ENCODE assay signal across 17 cellular contexts in the genomic region with DNA sequence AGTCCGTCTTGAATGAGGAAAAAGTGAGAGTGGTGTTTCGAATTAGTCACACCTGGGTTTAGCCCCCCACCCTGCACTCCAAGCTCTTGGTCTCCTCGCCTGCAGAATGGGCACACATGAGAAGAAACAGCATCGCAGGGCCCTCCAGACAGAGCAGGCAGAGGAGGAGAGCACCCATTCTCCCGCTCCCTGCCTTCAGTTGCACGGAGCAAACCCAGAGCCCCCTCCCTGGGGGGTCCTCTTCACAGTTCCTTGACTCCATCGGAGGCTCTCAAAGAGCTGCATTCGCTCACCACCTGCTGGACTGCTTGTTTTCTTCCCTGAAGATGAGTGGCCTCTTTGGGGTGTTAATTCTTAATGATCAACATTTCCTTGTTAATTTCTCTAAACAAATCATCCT. TPM values are rescaled to one million over a fixed set of nuclear protein-coding genes. Genes with fewer than 3 reads are reported as not detected.
DNase-seq lines count a peak whose midpoint lies in the region; ATAC-seq and TF ChIP-seq lines count a peak whose summit lies in the region.
"Had no signal": no experiment of that assay in that cellular context is flagged by ENCODE, and none has a peak within 500 bp of the region (broad histone marks: within the 10 kb centered on the region; RNA-seq: fewer than 3 reads in every experiment).

No MANE protein-coding gene starts in this region.

- H3K27me3 ChIP-seq in CD8-positive, alpha-beta T cell (ENCODE audit: insufficient read depth, low read length): no peaks in the 10 kb centered on the region
- no peaks in the 10 kb centered on the region for H3K27me3 ChIP-seq in neural progenitor cell
- H3K27me3 ChIP-seq: Peyer's patch, tibial nerve had no signal

- H2AFZ ChIP-seq in neural progenitor cell (replicated peaks): no peak overlapping the region

- peak overlapping the region; percentile 50 for H3K27ac ChIP-seq in CD8-positive, alpha-beta T cell (ENCODE audit: low read depth, low read length)
- H3K27ac ChIP-seq in neural progenitor cell: no peak overlapping the region
- H3K27ac ChIP-seq: A549, VCaP had no signal

- peaks cover 38% of the 10 kb centered on the region for H3K4me1 ChIP-seq in CD8-positive, alpha-beta T cell (ENCODE audit: insufficient read depth, low read length)
- H3K4me1 ChIP-seq in neural progenitor cell: no peaks in the 10 kb centered on the region
- H3K4me1 ChIP-seq: A549, tibial nerve had no signal

- no peaks in the 10 kb centered on the region for H4K20me1 ChIP-seq in neural progenitor cell (ENCODE audit: low read depth)

- H3K4me1 Mint-ChIP-seq in CD8-positive, alpha-beta T cell (ENCODE audit: low read depth): peaks cover 58% of the 10 kb centered on the region
- peaks cover 45% of the 10 kb centered on the region for H3K4me1 Mint-ChIP-seq in activated T-helper 2 cell treated with anti-CD3 and anti-CD28 coated beads, Interferon-gamma antibody, Interleukin-2, Interleukin-4, amounts not matched to agents 10 μg/mL and 5 μg/mL and 100 μg/mL, durations not matched to agents 14 hours and 24 hours and 36 hours (ENCODE audit: low read depth)
- no peaks in the 10 kb centered on the region for H3K4me1 Mint-ChIP-seq in neural progenitor cell
- H3K4me1 Mint-ChIP-seq: neural crest cell had no signal

- no peaks in the 10 kb centered on the region for H3F3A ChIP-seq in neural progenitor cell (ENCODE audit: low read depth)

- CTCF ChIA-PET in CD8-positive, alpha-beta T cell (lab: Charles Lee): interaction anchor here (1.2 to 3.6 kb wide), 3 partner anchors 10 to 36 kb away, joined by 3 to 13 read pairs (median 5); no protein-coding TSS in a partner anchor

- POLR2A ChIA-PET in CD8-positive, alpha-beta T cell (lab: Charles Lee): interaction anchor here (1.5 kb wide), 1 partner anchor 27 kb away, joined by 5 read pairs; no protein-coding TSS in a partner anchor

- TF ChIP-seq CTCF in CD8-positive, alpha-beta T cell (IDR thresholded peaks at IDR 0.05): no peak
- no peak for TF ChIP-seq CTCF in neural progenitor cell (IDR thresholded peaks at IDR 0.05)

- H3K4me3 Mint-ChIP-seq in CD8-positive, alpha-beta T cell: peak overlapping the region; percentile 66
- peak overlapping the region; percentile 13 for H3K4me3 Mint-ChIP-seq in activated T-helper 2 cell treated with anti-CD3 and anti-CD28 coated beads, Interferon-gamma antibody, Interleukin-2, Interleukin-4, amounts not matched to agents 10 μg/mL and 5 μg/mL and 100 μg/mL, durations not matched to agents 14 hours and 24 hours and 36 hours (ENCODE audit: low read depth)
- H3K4me3 Mint-ChIP-seq in neural progenitor cell: no peak overlapping the region
- H3K4me3 Mint-ChIP-seq: neural crest cell had no signal

- peak overlapping the region; percentile 15 for H3K4me3 ChIP-seq in CD8-positive, alpha-beta T cell (ENCODE audit: low read depth, low read length)
- H3K4me3 ChIP-seq in neural progenitor cell: no peak overlapping the region
- H3K4me3 ChIP-seq: A549, Peyer's patch, tibial nerve had no signal

- H3K9ac ChIP-seq in neural progenitor cell: no peak overlapping the region

- no peak for ATAC-seq in CD8-positive, alpha-beta T cell
- no peak for ATAC-seq in HG02885 (IDR thresholded peaks at IDR 0.05; ENCODE audit: poor library complexity, unreplicated experiment)
- ATAC-seq: A549 had no signal

- H3K36me3 Mint-ChIP-seq in CD8-positive, alpha-beta T cell: peaks cover 49% of the 10 kb centered on the region
- peaks cover 77% of the 10 kb centered on the region for H3K36me3 Mint-ChIP-seq in activated T-helper 2 cell treated with anti-CD3 and anti-CD28 coated beads, Interferon-gamma antibody, Interleukin-2, Interleukin-4, amounts not matched to agents 10 μg/mL and 5 μg/mL and 100 μg/mL, durations not matched to agents 14 hours and 24 hours and 36 hours (ENCODE audit: low read depth)
- no peaks in the 10 kb centered on the region for H3K36me3 Mint-ChIP-seq in neural progenitor cell

- no peak overlapping the region for H3K4me2 ChIP-seq in neural progenitor cell
- H3K4me2 ChIP-seq: A549 had no signal

- H3K9me3 ChIP-seq in CD8-positive, alpha-beta T cell (ENCODE audit: low read length): no peaks in the 10 kb centered on the region
- H3K9me3 ChIP-seq in neural progenitor cell (ENCODE audit: low read depth): no peaks in the 10 kb centered on the region
- H3K9me3 ChIP-seq: A549, Peyer's patch, tibial nerve had no signal

- peak overlapping the region; percentile 93 for H3K27ac Mint-ChIP-seq in CD8-positive, alpha-beta T cell
- peak overlapping the region; percentile 80 for H3K27ac Mint-ChIP-seq in activated T-helper 2 cell treated with anti-CD3 and anti-CD28 coated beads, Interferon-gamma antibody, Interleukin-2, Interleukin-4, amounts not matched to agents 10 μg/mL and 5 μg/mL and 100 μg/mL, durations not matched to agents 14 hours and 24 hours and 36 hours
- no peak overlapping the region for H3K27ac Mint-ChIP-seq in neural progenitor cell

- DNase-seq in NCI-H345 (lab: John Stamatoyannopoulos, UW): peak; percentile 41
- DNase-seq in NCI-H345 treated with DMSO at 0.1 percent for 48 hours (lab: John Stamatoyannopoulos, UW; ENCODE audit: unreplicated experiment): no peak
- no peak for DNase-seq in CD8-positive, alpha-beta T cell
- no peak for DNase-seq in activated T-helper 2 cell treated with anti-CD3 and anti-CD28 coated beads, Interferon-gamma antibody, Interleukin-2, Interleukin-4, amounts not matched to agents 10 μg/mL and 5 μg/mL and 100 μg/mL, durations not matched to agents 14 hours and 24 hours and 36 hours (ENCODE audit: low spot score)
- DNase-seq in neural progenitor cell (ENCODE audit: low spot score): peak; percentile 28
- DNase-seq in stimulated activated CD4-positive, alpha-beta T cell treated with anti-CD3 and anti-CD28 coated beads, Interleukin-2, amount 100 ng/mL, for 24 hours: no peak
- DNase-seq in superior temporal gyrus (ENCODE audit: extremely low spot score): no peak
- DNase-seq: NCI-H2029, NCI-H69 had no signal

- no peaks in the 10 kb centered on the region for H3K79me2 ChIP-seq in neural progenitor cell (ENCODE audit: low read depth)

- intact Hi-C loops in CD8-positive, alpha-beta T cell (cut with DNase I, micrococcal nuclease): no loop called here
- intact Hi-C loops in activated T-helper 2 cell treated with anti-CD3 and anti-CD28 coated beads, Interferon-gamma antibody, Interleukin-2, Interleukin-4, amounts not matched to agents 10 μg/mL and 5 μg/mL and 100 μg/mL, durations not matched to agents 14 hours and 24 hours and 36 hours (cut with micrococcal nuclease): no loop called here

- H3K9me3 Mint-ChIP-seq in CD8-positive, alpha-beta T cell: no peaks in the 10 kb centered on the region
- no peaks in the 10 kb centered on the region for H3K9me3 Mint-ChIP-seq in activated T-helper 2 cell treated with anti-CD3 and anti-CD28 coated beads, Interferon-gamma antibody, Interleukin-2, Interleukin-4, amounts not matched to agents 10 μg/mL and 5 μg/mL and 100 μg/mL, durations not matched to agents 14 hours and 24 hours and 36 hours
- no peaks in the 10 kb centered on the region for H3K9me3 Mint-ChIP-seq in neural progenitor cell
- H3K9me3 Mint-ChIP-seq: neural crest cell had no signal

- H3K27me3 Mint-ChIP-seq in CD8-positive, alpha-beta T cell (ENCODE audit: low read depth): no peaks in the 10 kb centered on the region
- no peaks in the 10 kb centered on the region for H3K27me3 Mint-ChIP-seq in activated T-helper 2 cell treated with anti-CD3 and anti-CD28 coated beads, Interferon-gamma antibody, Interleukin-2, Interleukin-4, amounts not matched to agents 10 μg/mL and 5 μg/mL and 100 μg/mL, durations not matched to agents 14 hours and 24 hours and 36 hours (ENCODE audit: low read depth)
- peaks cover 6% of the 10 kb centered on the region for H3K27me3 Mint-ChIP-seq in neural progenitor cell (ENCODE audit: insufficient read depth, low read depth)

- H3K36me3 ChIP-seq in CD8-positive, alpha-beta T cell (ENCODE audit: insufficient read depth, low read length): peaks cover 6% of the 10 kb centered on the region
- H3K36me3 ChIP-seq in neural progenitor cell: no peaks in the 10 kb centered on the region

RNA-seq across cellular contexts. Expression of a gene that starts 5.1 kb away (rescaled TPM):
- total RNA-seq in CD8-positive, alpha-beta T cell: 10 to 100 TPM; 53.3 to 54.6 TPM
- total RNA-seq in activated T-helper 2 cell treated with anti-CD3 and anti-CD28 coated beads, Interferon-gamma antibody, Interleukin-2, Interleukin-4, amounts not matched to agents 10 μg/mL and 5 μg/mL and 100 μg/mL, durations not matched to agents 14 hours and 24 hours and 36 hours: 115 and 121 TPM in 2 replicates
- not detected in 2 replicates for total RNA-seq in neural progenitor cell (ENCODE audit: low replicate concordance)
- total RNA-seq: frontal cortex, H1, neural crest cell had no signal

RNA-seq across cellular contexts. Expression of a gene that starts 38.4 kb away (rescaled TPM):
- total RNA-seq in CD8-positive, alpha-beta T cell: 10 to 100 TPM; 31.0 to 31.8 TPM
- total RNA-seq in activated T-helper 2 cell treated with anti-CD3 and anti-CD28 coated beads, Interferon-gamma antibody, Interleukin-2, Interleukin-4, amounts not matched to agents 10 μg/mL and 5 μg/mL and 100 μg/mL, durations not matched to agents 14 hours and 24 hours and 36 hours: 48.5 and 48.8 TPM in 2 replicates
- total RNA-seq in neural progenitor cell (ENCODE audit: low replicate concordance): 71.7 and 88.0 TPM in 2 replicates

Comparison
In these comparisons a context has a peak if more than half of its experiments do, and no peak if none do; other contexts are left out.
1. DNase-seq: peak in NCI-H345 (single experiment) and neural progenitor cell (single experiment); none in NCI-H345 treated with DMSO at 0.1 percent for 48 hours (single experiment), CD8-positive, alpha-beta T cell (0 of 7), activated T-helper 2 cell treated with anti-CD3 and anti-CD28 coated beads, Interferon-gamma antibody, Interleukin-2, Interleukin-4, amounts not matched to agents 10 μg/mL and 5 μg/mL and 100 μg/mL, durations not matched to agents 14 hours and 24 hours and 36 hours (single experiment), stimulated activated CD4-positive, alpha-beta T cell treated with anti-CD3 and anti-CD28 coated beads, Interleukin-2, amount 100 ng/mL, for 24 hours (0 of 2) and superior temporal gyrus (single experiment).
2. RNA of a gene that starts 5.1 kb away (total RNA-seq): 115 to 121 TPM in activated T-helper 2 cell treated with anti-CD3 and anti-CD28 coated beads, Interferon-gamma antibody, Interleukin-2, Interleukin-4, amounts not matched to agents 10 μg/mL and 5 μg/mL and 100 μg/mL, durations not matched to agents 14 hours and 24 hours and 36 hours and 53.3 to 54.6 TPM in CD8-positive, alpha-beta T cell; not detected in neural progenitor cell; every median in the first group is over 10 times any median in the second.